In the genomic region with DNA sequence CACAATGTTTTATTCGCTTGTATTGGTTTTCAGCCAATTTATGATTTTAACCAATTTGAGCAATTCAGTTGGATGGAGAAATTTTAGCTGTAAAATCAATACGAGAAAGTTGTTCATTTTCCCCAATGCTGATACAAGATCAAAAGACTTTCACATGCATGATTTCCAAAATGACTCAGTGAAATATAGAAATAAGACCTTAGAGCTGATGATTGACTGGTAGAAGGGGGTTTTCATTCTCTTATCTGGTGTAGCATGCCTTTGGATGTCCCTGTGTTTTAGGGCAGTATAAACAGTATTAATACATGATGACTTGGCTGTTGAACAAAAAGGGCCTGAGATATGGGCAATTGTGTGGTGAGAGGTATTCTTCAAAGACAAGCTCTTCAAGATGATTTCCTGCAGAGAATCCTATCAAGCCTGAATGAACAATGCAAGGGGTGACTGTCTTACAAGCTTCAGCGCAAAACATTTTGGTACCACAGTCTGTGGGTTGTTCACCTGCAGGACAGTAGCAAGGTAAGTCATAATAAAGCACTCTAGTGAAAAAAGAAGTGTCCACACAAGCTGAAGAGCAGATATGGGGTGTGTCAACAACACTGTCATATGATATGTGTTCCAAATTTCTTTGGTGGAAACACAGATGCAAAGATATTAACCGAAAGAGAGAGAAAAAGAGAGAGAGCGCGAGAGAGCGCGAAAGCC, we compare ENCODE assay signal across 10 cellular contexts.
A peak's percentile ranks its signal among the peaks of the same experiment; 100 is the strongest.
DNase-seq lines count a peak whose midpoint lies in the region; ATAC-seq and TF ChIP-seq lines count a peak whose summit lies in the region.
"Had no signal": no experiment of that assay in that cellular context is flagged by ENCODE, and none has a peak within 500 bp of the region (broad histone marks: within the 10 kb centered on the region; RNA-seq: fewer than 3 reads in every experiment).

No MANE protein-coding gene starts in this region.

- H3K27ac ChIP-seq in upper lobe of right lung: no peak overlapping the region

- H3K4me1 ChIP-seq in adipocyte (ENCODE audit: control insufficient read depth, insufficient read depth, low read length): peaks cover 4% of the 10 kb centered on the region
- no peaks in the 10 kb centered on the region for H3K4me1 ChIP-seq in upper lobe of right lung

- intact Hi-C loops in activated naive CD4-positive, alpha-beta T cell treated with anti-CD3 and anti-CD28 coated beads for 36 hours (cut with micrococcal nuclease): loop anchor here (1.0 to 10.0 kb wide), 13 partner anchors 19 to 1260 kb away; partner anchors contain the start of genes PRDX6, RABGAP1L and TNFSF4
- intact Hi-C loops in upper lobe of right lung (cut with DNase I): no loop called here

- H3K4me1 Mint-ChIP-seq in activated naive CD4-positive, alpha-beta T cell treated with anti-CD3 and anti-CD28 coated beads for 36 hours (ENCODE audit: low read depth): peaks cover 41% of the 10 kb centered on the region

- no peak overlapping the region for H3K9ac ChIP-seq in adipocyte (ENCODE audit: low read length)

- H3K9me3 Mint-ChIP-seq in activated naive CD4-positive, alpha-beta T cell treated with anti-CD3 and anti-CD28 coated beads for 36 hours: no peaks in the 10 kb centered on the region

- no peaks in the 10 kb centered on the region for H3K36me3 ChIP-seq in adipocyte (ENCODE audit: control insufficient read depth, insufficient read depth, low read length, severe bottlenecking)
- no peaks in the 10 kb centered on the region for H3K36me3 ChIP-seq in upper lobe of right lung
- H3K36me3 ChIP-seq: stomach had no signal

- no peaks in the 10 kb centered on the region for H3K36me3 Mint-ChIP-seq in activated naive CD4-positive, alpha-beta T cell treated with anti-CD3 and anti-CD28 coated beads for 36 hours (ENCODE audit: low read depth)

- peak overlapping the region; percentile 12 for H3K4me3 ChIP-seq in adipocyte (ENCODE audit: low read length)
- peak overlapping the region; percentile 2 for H3K4me3 ChIP-seq in upper lobe of right lung

- no peak for TF ChIP-seq CTCF in upper lobe of right lung (IDR thresholded peaks at IDR 0.05)

- H3K27ac Mint-ChIP-seq in activated naive CD4-positive, alpha-beta T cell treated with anti-CD3 and anti-CD28 coated beads for 36 hours: no peak overlapping the region

- no peaks in the 10 kb centered on the region for H3K9me3 ChIP-seq in adipocyte (ENCODE audit: control insufficient read depth, low read length)
- H3K9me3 ChIP-seq in upper lobe of right lung: no peaks in the 10 kb centered on the region
- H3K9me3 ChIP-seq: stomach had no signal

- H3K27me3 ChIP-seq in adipocyte (replicated peaks; ENCODE audit: control insufficient read depth, insufficient read depth, low read length) (no peaks in the 10 kb centered on the region), upper lobe of right lung (no peaks in the 10 kb centered on the region)
- H3K27me3 ChIP-seq: foreskin keratinocyte, stomach had no signal

- peak overlapping the region; percentile 2 for H3K4me3 Mint-ChIP-seq in activated naive CD4-positive, alpha-beta T cell treated with anti-CD3 and anti-CD28 coated beads for 36 hours

- CTCF ChIA-PET in activated naive CD4-positive, alpha-beta T cell treated with anti-CD3 and anti-CD28 coated beads for 36 hours (lab: Charles Lee): interaction anchor here (0.6 to 3.7 kb wide), 9 partner anchors 27 to 1197 kb away, joined by 3 to 18 read pairs (median 4); no protein-coding TSS in a partner anchor

- peak; percentile 20 for DNase-seq in activated naive CD4-positive, alpha-beta T cell treated with anti-CD3 and anti-CD28 coated beads for 36 hours
- no peak for DNase-seq in activated naive CD4-positive, alpha-beta T cell (lab: John Stamatoyannopoulos, UW)
- no peak for DNase-seq in adipocyte (ENCODE audit: low read depth)
- no peak for DNase-seq in upper lobe of right lung
- no peak for DNase-seq in NCI-H2227 (lab: John Stamatoyannopoulos, UW; ENCODE audit: unreplicated experiment)
- DNase-seq: foreskin keratinocyte, stomach had no signal

- H3K27me3 Mint-ChIP-seq in activated naive CD4-positive, alpha-beta T cell treated with anti-CD3 and anti-CD28 coated beads for 36 hours (ENCODE audit: low read depth): peaks cover 4% of the 10 kb centered on the region

- ATAC-seq in HG03432 (IDR thresholded peaks at IDR 0.05; ENCODE audit: unreplicated experiment) (peak; percentile 52), upper lobe of right lung (no peak), HG02840 (IDR thresholded peaks at IDR 0.05; ENCODE audit: low FRiP score, unreplicated experiment) (no peak), HG03108 (IDR thresholded peaks at IDR 0.05; ENCODE audit: unreplicated experiment) (no peak)
- ATAC-seq: foreskin keratinocyte had no signal
